Comparison of ENCODE assay signal across 1 cellular context in genomic region chr4:54550415-54551171, GRCh38.
TF ChIP-seq lines count a peak whose summit lies in the region.

No MANE protein-coding gene starts in this region.

TF ChIP-seq in GM23338, 12 proteins besides CTCF, POLR2A, EP300 and RAD21 (continued from another document):
- no peak for TF ChIP-seq ZNF462 (CRISPR knock-in tag; IDR thresholded peaks at IDR 0.05)
